In the genomic region with DNA sequence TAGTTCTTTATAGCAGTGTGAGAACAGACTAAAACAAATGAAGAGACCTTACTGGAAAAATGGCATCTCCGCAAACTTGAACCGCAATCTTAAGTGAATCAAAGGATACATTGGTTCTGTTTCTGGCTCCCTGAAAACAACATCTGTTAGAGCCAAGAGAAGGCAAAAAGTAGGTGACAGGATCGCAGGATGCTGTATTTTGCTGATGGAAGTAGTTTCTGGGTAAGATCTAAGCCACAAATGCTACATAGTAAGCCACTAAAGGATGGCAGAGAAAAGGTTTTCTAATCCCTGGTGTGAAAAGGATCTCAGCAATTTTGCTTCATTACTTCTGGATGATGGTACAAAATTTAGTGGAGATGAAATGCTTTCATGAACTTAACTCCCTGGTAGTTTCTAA, we compare ENCODE assay signal across 29 cellular contexts.
"Had no signal": no experiment of that assay in that cellular context is flagged by ENCODE, and none has a peak within 500 bp of the region (broad histone marks: within the 10 kb centered on the region; RNA-seq: fewer than 3 reads in every experiment).

No MANE protein-coding gene starts in this region.

- H3K4me1 Mint-ChIP-seq: stimulated activated memory B cell treated with anti-CD40 and anti-IgM and Interleukin-4, amounts not matched to agents 10 μg/mL and 1 μg/mL and 100 μg/mL, for 72 hours; stimulated activated naive B cell treated with anti-CD40 and anti-IgM and Interleukin-4, amounts not matched to agents 10 μg/mL and 1 μg/mL and 100 μg/mL, for 72 hours had no signal

- H3K36me3 Mint-ChIP-seq: stimulated activated effector memory CD8-positive, alpha-beta T cell treated with anti-CD3 and anti-CD28 coated beads, Interleukin-12 subunit alpha, Interleukin-12 subunit beta, amount 100 ng/mL, for 72 hours; stimulated activated memory B cell treated with anti-CD40 and anti-IgM and Interleukin-4, amounts not matched to agents 10 μg/mL and 1 μg/mL and 100 μg/mL, for 72 hours; stimulated activated naive B cell treated with anti-CD40 and anti-IgM and Interleukin-4, amounts not matched to agents 10 μg/mL and 1 μg/mL and 100 μg/mL, for 72 hours; type B pancreatic cell had no signal

- H3K4me3 Mint-ChIP-seq: stimulated activated effector memory CD8-positive, alpha-beta T cell treated with anti-CD3 and anti-CD28 coated beads, Interleukin-12 subunit alpha, Interleukin-12 subunit beta, amount 100 ng/mL, for 72 hours; stimulated activated memory B cell treated with anti-CD40 and anti-IgM and Interleukin-4, amounts not matched to agents 10 μg/mL and 1 μg/mL and 100 μg/mL, for 72 hours; stimulated activated naive B cell treated with anti-CD40 and anti-IgM and Interleukin-4, amounts not matched to agents 10 μg/mL and 1 μg/mL and 100 μg/mL, for 72 hours; stimulated activated naive CD8-positive, alpha-beta T cell treated with anti-CD3 and anti-CD28 coated beads, Interleukin-15, amount 100 ng/mL, for 72 hours; stimulated activated naive CD8-positive, alpha-beta T cell treated with anti-CD3 and anti-CD28 coated beads, Interleukin-15, Interleukin-2, amounts not matched to agents 100 ng/mL and 50 ng/mL, for 24 hours; type B pancreatic cell had no signal

- H3K36me3 ChIP-seq: stomach, suprapubic skin, thoracic aorta, thyroid gland, tibial artery, tibial nerve, transverse colon, upper lobe of left lung, upper lobe of right lung, uterus, vagina had no signal

- H3K9me3 ChIP-seq: stomach, suprapubic skin, testis, thoracic aorta, thyroid gland, tibial artery, tibial nerve, transverse colon, upper lobe of left lung, upper lobe of right lung, uterus, vagina had no signal

- H3K27ac Mint-ChIP-seq: stimulated activated effector memory CD8-positive, alpha-beta T cell treated with anti-CD3 and anti-CD28 coated beads, Interleukin-12 subunit alpha, Interleukin-12 subunit beta, amount 100 ng/mL, for 72 hours; stimulated activated memory B cell treated with anti-CD40 and anti-IgM and Interleukin-4, amounts not matched to agents 10 μg/mL and 1 μg/mL and 100 μg/mL, for 72 hours; stimulated activated naive B cell treated with anti-CD40 and anti-IgM and Interleukin-4, amounts not matched to agents 10 μg/mL and 1 μg/mL and 100 μg/mL, for 72 hours; stimulated activated naive CD8-positive, alpha-beta T cell treated with anti-CD3 and anti-CD28 coated beads, Interleukin-15, amount 100 ng/mL, for 72 hours; stimulated activated naive CD8-positive, alpha-beta T cell treated with anti-CD3 and anti-CD28 coated beads, Interleukin-15, Interleukin-2, amounts not matched to agents 100 ng/mL and 50 ng/mL, for 24 hours; type B pancreatic cell had no signal

- H3K9me3 Mint-ChIP-seq: type B pancreatic cell had no signal

- H3K4me1 ChIP-seq: stomach, suprapubic skin, testis, thyroid gland, tibial artery, tibial nerve, transverse colon, upper lobe of left lung, upper lobe of right lung, uterus, vagina had no signal

- ATAC-seq: stimulated activated effector memory CD8-positive, alpha-beta T cell treated with anti-CD3 and anti-CD28 coated beads, Interleukin-12 subunit alpha, Interleukin-12 subunit beta, amount 100 ng/mL, for 72 hours; stimulated activated memory B cell treated with anti-CD40 and anti-IgM and Interleukin-4, amounts not matched to agents 10 μg/mL and 1 μg/mL and 100 μg/mL, for 72 hours; stimulated activated naive B cell treated with anti-CD40 and anti-IgM and Interleukin-4, amounts not matched to agents 10 μg/mL and 1 μg/mL and 100 μg/mL, for 72 hours; stimulated activated naive CD8-positive, alpha-beta T cell treated with anti-CD3 and anti-CD28 coated beads, Interleukin-15, amount 100 ng/mL, for 72 hours; stimulated activated naive CD8-positive, alpha-beta T cell treated with anti-CD3 and anti-CD28 coated beads, Interleukin-15, Interleukin-2, amounts not matched to agents 100 U/mL and 50 U/mL, for 24 hours; upper lobe of right lung had no signal

- H3K27me3 ChIP-seq: testis, thyroid gland, tibial artery, tibial nerve, transverse colon, upper lobe of left lung, uterus, vagina had no signal

- DNase-seq: stimulated activated CD4-positive, alpha-beta T cell treated with anti-CD3 and anti-CD28 coated beads, Interleukin-2, amount 100 ng/mL, for 48 hours; stimulated activated CD4-positive, alpha-beta T cell treated with anti-CD3 and anti-CD28 coated beads, Interleukin-4, amount 100 ng/mL, for 1 hour; stimulated activated CD4-positive, alpha-beta T cell treated with anti-CD3 and anti-CD28 coated beads, Interleukin-4, amount 100 ng/mL, for 24 hours; stimulated activated CD4-positive, alpha-beta T cell treated with anti-CD3 and anti-CD28 coated beads, Interleukin-4, amount 100 ng/mL, for 4 hours; stimulated activated CD8-positive, alpha-beta memory T cell treated with anti-CD3 and anti-CD28 coated beads, Interleukin-4, amount 100 ng/mL, for 48 hours; stimulated activated naive B cell treated with anti-CD40 and anti-IgM and Interleukin-4, amounts not matched to agents 10 μg/mL and 1 μg/mL and 100 μg/mL, for 72 hours; stimulated activated naive CD4-positive, alpha-beta T cell; stimulated activated naive CD4-positive, alpha-beta T cell treated with Interleukin-2 at 50 U/mL for 16 hours; stimulated activated naive CD8-positive, alpha-beta T cell treated with anti-CD3 and anti-CD28 coated beads, Interleukin-15, amount 100 ng/mL, for 72 hours; stimulated activated naive CD8-positive, alpha-beta T cell treated with anti-CD3 and anti-CD28 coated beads, Interleukin-15, Interleukin-2, amounts not matched to agents 100 U/mL and 50 U/mL, for 24 hours; stomach; substantia nigra; testis; thyroid gland; tibial artery; transverse colon; trophoblast cell; upper lobe of left lung; upper lobe of right lung; uterus had no signal

- FAIRE-seq: urothelium cell line had no signal

- H3K27ac ChIP-seq: stomach, suprapubic skin, testis, thoracic aorta, thyroid gland, tibial artery, tibial nerve, transverse colon, upper lobe of left lung, upper lobe of right lung, uterus, vagina had no signal

- H3K4me3 ChIP-seq: stomach, suprapubic skin, testis, thoracic aorta, thyroid gland, tibial artery, tibial nerve, transverse colon, upper lobe of left lung, upper lobe of right lung, uterus, vagina had no signal
